8 cellular contexts compared by ENCODE assay signal in genomic region chr19:11505504-11506100, GRCh38. TPM values are rescaled to one million over a fixed set of nuclear protein-coding genes. Genes with fewer than 3 reads are reported as not detected.
A peak's percentile ranks its signal among the peaks of the same experiment; 100 is the strongest.
DNase-seq lines count a peak whose midpoint lies in the region; TF ChIP-seq lines count a peak whose summit lies in the region.

TSS of gene ZNF653 (minus strand) at chr19:11505839. CDS start at chr19:11505786, 53 bp downstream.

- H3K4me3 Mint-ChIP-seq in neural crest cell: peak within 1 kb of the TSS; percentile 96

- no peaks in the 10 kb centered on the region for H3K9me3 ChIP-seq in stomach

- no peaks in the 10 kb centered on the region for H3K36me3 Mint-ChIP-seq in neural crest cell (ENCODE audit: low read depth)

- no peaks in the 10 kb centered on the region for H3K9me3 Mint-ChIP-seq in neural crest cell

- 0 to 1% (median 0%) methylated on average over 19 to 65 of the region's 65 CpGs for WGBS in stomach, 5 donors

- DNase-seq in ELR (ENCODE audit: low read depth) (peak; percentile 97), H7 (peak; percentile 98), M059J (ENCODE audit: low read depth) (peak; percentile 92), fibroblast of the conjunctiva (ENCODE audit: low read depth) (peak; percentile 88), neural crest cell (ENCODE audit: low read depth, low spot score) (peak; percentile 96), stomach (peak; percentile 94)
- DNase-seq in activated effector memory CD4-positive, alpha-beta T cell treated with Interleukin-2 at 50 U/mL for 16 hours: peak; percentile 90

- TF ChIP-seq CTCF in neural crest cell (conservative IDR thresholded peaks at IDR 0.05) (no peak), stomach (IDR thresholded peaks at IDR 0.05) (no peak)

- peak within 1 kb of the TSS; percentile 85 for H3K4me3 ChIP-seq in H7 (ENCODE audit: insufficient read depth, low read depth, low read length)
- peak within 1 kb of the TSS; percentile 78 to 100 (median 98) for H3K4me3 ChIP-seq in stomach

- H3K27me3 Mint-ChIP-seq in neural crest cell (ENCODE audit: low read depth): peaks cover 4% of the 10 kb centered on the region

- no peak for TF ChIP-seq EP300 in stomach (IDR thresholded peaks at IDR 0.05)

- H3K27me3 ChIP-seq in H7 (ENCODE audit: control insufficient read depth, insufficient read depth, low read length): no peaks in the 10 kb centered on the region
- no peaks in the 10 kb centered on the region for H3K27me3 ChIP-seq in stomach

- TF ChIP-seq POLR2A in Raji (IDR thresholded peaks at IDR 0.05; ENCODE audit: insufficient read depth, low read depth, low read length) (peak; percentile 2), stomach (IDR thresholded peaks at IDR 0.05) (no peak)

- H3K36me3 ChIP-seq in H7 (replicated peaks; ENCODE audit: control insufficient read depth, insufficient read depth, low read length): no peaks in the 10 kb centered on the region; the same call in 1 of the 2 replicates
- H3K36me3 ChIP-seq in stomach: peaks cover 2 to 31% (median 18%) of the 10 kb centered on the region in 4 donors

- peaks cover 19% of the 10 kb centered on the region for H3K4me1 Mint-ChIP-seq in neural crest cell

- intact Hi-C loops in stomach (cut with DNase I; ENCODE audit: low total_unique reads): no loop called here

- peak within 1 kb of the TSS; percentile 96 for H3K27ac Mint-ChIP-seq in neural crest cell (ENCODE audit: unreplicated experiment)

- peak within 1 kb of the TSS; percentile 96 to 98 (median 97) for H3K27ac ChIP-seq in stomach

- peaks cover 5 to 26% (median 20%) of the 10 kb centered on the region in 4 donors for H3K4me1 ChIP-seq in stomach

RNA-seq across cellular contexts. Expression of gene ZNF653, which starts in this region (rescaled TPM):
- 8.5 and 9.8 TPM in 2 replicates for total RNA-seq in H7 (2014; rRNA removed; shearing (Covaris generic))
- total RNA-seq in M059J (2014; rRNA removed; shearing (Covaris generic)): 5.2 and 21.1 TPM in 2 replicates
- 17.9 and 19.0 TPM in 2 replicates for total RNA-seq in neural crest cell
- total RNA-seq in stomach: 10 to 100 TPM in 4 of 5 donors, 1 to 10 TPM in 1; 6.7 to 99.6 (median 10.5) TPM
- 10 to 100 TPM in 2 of 3 donors, 1 to 10 TPM in 1; 9.8 to 35.9 (median 17.3) TPM for polyA plus RNA-seq in stomach

Comparison
In these comparisons a context has a peak if more than half of its experiments do, and no peak if none do; other contexts are left out.
1. Peak in every context shown above with its lines: DNase-seq, H3K4me3 ChIP-seq and H3K27ac ChIP-seq.